In the genomic region with DNA sequence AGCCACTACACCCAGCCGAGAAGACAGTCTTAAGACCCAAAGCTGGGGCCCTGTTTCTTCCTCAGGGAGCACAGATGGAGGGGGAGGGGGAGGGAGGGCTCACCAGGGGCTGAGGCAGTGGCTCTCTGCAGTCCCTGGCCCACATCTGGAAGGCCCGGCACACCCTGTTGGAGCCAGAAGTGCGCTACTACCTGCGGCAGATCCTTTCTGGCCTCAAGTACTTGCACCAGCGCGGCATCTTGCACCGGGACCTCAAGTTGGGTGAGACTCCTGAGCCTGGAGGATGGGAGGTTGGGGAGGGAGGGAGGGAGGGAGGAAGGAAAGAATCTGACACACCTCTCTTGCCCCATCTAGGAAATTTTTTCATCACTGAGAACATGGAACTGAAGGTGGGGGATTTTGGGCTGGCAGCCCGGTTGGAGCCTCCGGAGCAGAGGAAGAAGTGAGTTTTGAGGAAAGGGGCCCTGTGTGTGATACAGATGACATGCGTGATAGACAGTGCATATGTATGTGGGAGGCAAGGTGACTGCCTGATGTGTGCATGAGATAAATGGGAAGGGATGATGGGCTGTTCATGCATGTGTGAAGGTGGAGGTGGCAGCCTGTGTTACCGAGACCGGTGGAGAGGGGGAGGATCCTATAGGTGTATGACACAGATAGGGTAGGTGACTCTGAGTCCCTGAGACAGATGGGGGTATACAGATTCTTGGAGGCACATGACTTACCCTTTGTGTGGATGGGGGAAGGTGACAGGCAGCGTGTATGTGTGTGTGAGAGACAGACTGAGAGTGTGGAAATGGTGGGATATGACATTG, we compare ENCODE assay signal across 8 cellular contexts. TPM values are rescaled to one million over a fixed set of nuclear protein-coding genes. Genes with fewer than 3 reads are reported as not detected.
DNase-seq lines count a peak whose midpoint lies in the region; ATAC-seq and TF ChIP-seq lines count a peak whose summit lies in the region.

No MANE protein-coding gene starts in this region.

- H3K4me3 ChIP-seq in DOHH2 (ENCODE audit: low read length) (peak overlapping the region; percentile 87), WERI-Rb-1 (ENCODE audit: low read depth, low read length) (peak overlapping the region; percentile 14; the same call in 1 of the 2 replicates)

- H3K36me3 ChIP-seq in DOHH2 (ENCODE audit: control insufficient read depth, low read length), result peaks cover 47% of the 10 kb centered on the region
- H3K36me3 ChIP-seq in WERI-Rb-1, result peaks cover 47% of the 10 kb centered on the region

- ATAC-seq in GM21381 (IDR thresholded peaks at IDR 0.05; ENCODE audit: unreplicated experiment), result no peak
- no peak for ATAC-seq in GM18520 (IDR thresholded peaks at IDR 0.05; ENCODE audit: unreplicated experiment)

- H4K20me1 ChIP-seq in DOHH2 (ENCODE audit: control insufficient read depth, insufficient read depth, low read depth, low read length), result no peaks in the 10 kb centered on the region

- peak overlapping the region; percentile 96 for H3K4me2 ChIP-seq in DOHH2 (ENCODE audit: low read length)

- intact Hi-C loops in posterior vena cava (cut with DNase I), result no loop called here

- no peak for TF ChIP-seq CTCF in DOHH2 (IDR thresholded peaks at IDR 0.05; ENCODE audit: low read depth, low read length, poor library complexity, severe bottlenecking)
- TF ChIP-seq CTCF in WERI-Rb-1 (IDR thresholded peaks at IDR 0.05; ENCODE audit: low read depth, low read length), result no peak

- DNase-seq in WERI-Rb-1 (peak; percentile 60), epithelial cell of prostate (ENCODE audit: low read depth, low spot score) (no peak), posterior vena cava (ENCODE audit: low spot score) (peak; percentile 80), LoVo (ENCODE audit: low spot score) (no peak), DMS114 treated with DMSO at 0.1 percent for 48 hours (lab: John Stamatoyannopoulos, UW; ENCODE audit: unreplicated experiment) (no peak)

- peaks cover 34% of the 10 kb centered on the region for H3K4me1 ChIP-seq in DOHH2 (ENCODE audit: control insufficient read depth, low read length)

- peaks cover 19% of the 10 kb centered on the region for H3K79me2 ChIP-seq in DOHH2 (ENCODE audit: control insufficient read depth, low read length)

- H3K27ac ChIP-seq in DOHH2 (ENCODE audit: low read depth, low read length) (no peak overlapping the region), WERI-Rb-1 (peak overlapping the region; percentile 72), epithelial cell of prostate (peak overlapping the region; percentile 97)

- H3K27me3 ChIP-seq in DOHH2 (ENCODE audit: control insufficient read depth, low read length) (no peaks in the 10 kb centered on the region), WERI-Rb-1 (ENCODE audit: insufficient read depth, low read depth, severe bottlenecking) (no peaks in the 10 kb centered on the region)

- H3K9me3 ChIP-seq in DOHH2 (ENCODE audit: control insufficient read depth, insufficient read depth, low read length), result no peaks in the 10 kb centered on the region
- no peaks in the 10 kb centered on the region for H3K9me3 ChIP-seq in WERI-Rb-1 (ENCODE audit: severe bottlenecking)

- no peaks in the 10 kb centered on the region for H3K9me2 ChIP-seq in DOHH2 (replicated peaks; ENCODE audit: control insufficient read depth, low read length)

- H3F3A ChIP-seq in DOHH2 (ENCODE audit: control insufficient read depth, insufficient read depth), result no peaks in the 10 kb centered on the region

RNA-seq across cellular contexts. Expression of a gene that starts 1.5 kb away (rescaled TPM):
- 10 to 100 TPM; 20.1 to 32.7 TPM for total RNA-seq in posterior vena cava

RNA-seq across cellular contexts. Expression of a gene that starts 5.5 kb away (rescaled TPM):
- not detected for total RNA-seq in posterior vena cava

RNA-seq across cellular contexts. Expression of a gene that starts 6.6 kb away (rescaled TPM):
- total RNA-seq in posterior vena cava, result 10 to 100 TPM; 13.5 to 22.2 TPM

RNA-seq across cellular contexts. Expression of a gene that starts 13.7 kb away (rescaled TPM):
- total RNA-seq in posterior vena cava, result under 1 TPM; 0.37 to 0.38 TPM

RNA-seq across cellular contexts. Expression of a gene that starts 26.4 kb away (rescaled TPM):
- 1,000 to 10,000 TPM; 1,440 to 1,494 TPM for total RNA-seq in posterior vena cava

Comparison
In these comparisons a context has a peak if more than half of its experiments do, and no peak if none do; other contexts are left out.
1. DNase-seq: peak in WERI-Rb-1 (single experiment) and posterior vena cava (single experiment); none in epithelial cell of prostate (single experiment), LoVo (single experiment) and DMS114 treated with DMSO at 0.1 percent for 48 hours (single experiment).